8 cellular contexts compared by ENCODE assay signal in the genomic region with DNA sequence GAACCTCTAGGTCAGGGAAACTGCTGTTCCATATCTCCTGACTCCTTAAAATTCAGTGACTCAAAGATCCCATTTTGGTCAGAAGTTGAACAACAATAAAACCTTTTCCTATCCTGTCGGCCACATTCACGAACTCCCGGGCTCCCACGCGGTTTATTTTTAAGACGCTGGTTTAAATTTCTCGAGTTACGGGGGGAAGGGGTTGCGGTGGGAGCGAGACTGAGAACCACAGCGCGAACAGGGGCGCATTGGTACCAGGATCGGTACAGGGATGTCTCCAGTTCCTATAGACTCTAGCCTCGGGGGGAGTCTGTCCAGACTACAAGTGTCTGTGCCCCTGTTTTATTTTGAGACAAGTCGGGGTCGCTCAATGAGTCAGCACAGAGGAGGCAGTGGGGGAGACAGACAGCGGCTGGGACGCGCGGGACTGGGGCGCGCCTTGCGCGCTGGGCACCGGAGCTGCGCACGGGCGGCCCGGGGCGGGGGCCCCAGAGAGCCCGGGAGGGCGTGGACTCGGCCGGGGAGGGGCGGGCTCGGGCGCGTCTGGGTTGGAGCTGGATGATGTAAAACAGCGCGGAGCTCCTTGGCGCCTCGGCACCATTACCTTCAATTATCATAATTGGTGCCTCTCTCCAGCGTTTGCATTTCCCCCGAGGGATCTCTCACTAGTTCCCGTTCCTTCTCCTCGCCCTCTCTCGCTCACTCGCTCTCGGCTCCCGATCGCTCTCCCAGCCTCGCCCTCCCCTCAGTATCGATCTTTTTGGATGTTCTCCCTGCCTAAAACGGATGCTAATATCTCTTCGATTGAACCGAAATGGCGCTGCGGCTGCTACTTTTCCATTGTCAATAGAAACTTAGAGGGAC. TPM values are rescaled to one million over a fixed set of nuclear protein-coding genes. Genes with fewer than 3 reads are reported as not detected.
DNase-seq lines count a peak whose midpoint lies in the region; ATAC-seq and TF ChIP-seq lines count a peak whose summit lies in the region.

No MANE protein-coding gene starts in this region.

- H3K27ac Mint-ChIP-seq in CD4-positive, alpha-beta T cell, result no peak overlapping the region
- peak overlapping the region in 2 of 10 donors; percentile 26 to 67 for H3K27ac Mint-ChIP-seq in naive thymus-derived CD8-positive, alpha-beta T cell

- no peak overlapping the region for H3K27ac ChIP-seq in CD4-positive, alpha-beta T cell (ENCODE audit: low read depth, low read length)
- H3K27ac ChIP-seq in MM.1S (ENCODE audit: low read length) (no peak overlapping the region), tibial nerve (peak overlapping the region in 1 of 4 donors; percentile 29)

- H3K4me1 ChIP-seq in MM.1S (ENCODE audit: low read length) (no peaks in the 10 kb centered on the region), tibial nerve (peaks cover 0 to 19% (median 3%) of the 10 kb centered on the region in 4 donors)

- H3K9ac ChIP-seq in MM.1S (ENCODE audit: low read length), result no peak overlapping the region

- no peaks in the 10 kb centered on the region for H3K9me3 ChIP-seq in CD4-positive, alpha-beta T cell (ENCODE audit: control insufficient read depth, low read length)
- H3K9me3 ChIP-seq in MM.1S (replicated peaks; ENCODE audit: insufficient read depth, low read length) (no peaks in the 10 kb centered on the region), tibial nerve (no peaks in the 10 kb centered on the region)

- TF ChIP-seq EP300 in tibial nerve (IDR thresholded peaks at IDR 0.05), result no peak

- peak in 3 of 10 experiments; percentile 16 to 58 (median 35) for DNase-seq in CD4-positive, alpha-beta T cell
- DNase-seq in MM.1S, result no peak
- peak; percentile 73 for DNase-seq in activated CD8-positive, alpha-beta memory T cell treated with anti-CD3 and anti-CD28 coated beads for 24 hours
- peak in 6 of 10 donors; percentile 13 to 32 (median 24) for DNase-seq in naive thymus-derived CD8-positive, alpha-beta T cell
- DNase-seq in tibial nerve (ENCODE audit: low spot score in 2 of 2), result peak; percentile 40 to 45
- no peak for DNase-seq in HCEC 1CT

- H3K36me3 Mint-ChIP-seq in CD4-positive, alpha-beta T cell (ENCODE audit: low read depth), result no peaks in the 10 kb centered on the region
- no peaks in the 10 kb centered on the region for H3K36me3 Mint-ChIP-seq in naive thymus-derived CD8-positive, alpha-beta T cell

- POLR2A ChIA-PET in CD4-positive, alpha-beta T cell (lab: Charles Lee), result no interaction called here
- POLR2A ChIA-PET in naive thymus-derived CD8-positive, alpha-beta T cell (lab: Charles Lee), result no interaction called here

- no peak for TF ChIP-seq POLR2A in tibial nerve (IDR thresholded peaks at IDR 0.05)

- peaks cover 89% of the 10 kb centered on the region for H3K27me3 Mint-ChIP-seq in CD4-positive, alpha-beta T cell
- peaks cover 42 to 87% (median 68%) of the 10 kb centered on the region in 5 donors for H3K27me3 Mint-ChIP-seq in naive thymus-derived CD8-positive, alpha-beta T cell

- peak; percentile 67 for ATAC-seq in CD4-positive, alpha-beta T cell (ENCODE audit: poor library complexity)
- ATAC-seq in esophagus mucosa (peak; percentile 91), GM21367 (IDR thresholded peaks at IDR 0.05; ENCODE audit: unreplicated experiment) (no peak)
- peak; percentile 66 to 79 for ATAC-seq in naive thymus-derived CD8-positive, alpha-beta T cell

- no peaks in the 10 kb centered on the region for H3K9me3 Mint-ChIP-seq in CD4-positive, alpha-beta T cell
- H3K9me3 Mint-ChIP-seq in naive thymus-derived CD8-positive, alpha-beta T cell, result peaks cover 0 to 9% (median 0%) of the 10 kb centered on the region in 9 donors

- H4K20me1 ChIP-seq in MM.1S (ENCODE audit: insufficient read depth, low read length), result no peaks in the 10 kb centered on the region

- H3K4me2 ChIP-seq in MM.1S (ENCODE audit: low read depth, low read length), result peak overlapping the region; percentile 38; the same call in 1 of the 2 replicates

- H3K36me3 ChIP-seq in MM.1S (replicated peaks; ENCODE audit: insufficient read depth, low read length), result no peaks in the 10 kb centered on the region
- no peaks in the 10 kb centered on the region for H3K36me3 ChIP-seq in tibial nerve

- H3K79me2 ChIP-seq in MM.1S (ENCODE audit: low read length), result no peaks in the 10 kb centered on the region

- TF ChIP-seq CTCF in CD4-positive, alpha-beta T cell (IDR thresholded peaks at IDR 0.05), result no peak
- TF ChIP-seq CTCF in MM.1S (IDR thresholded peaks at IDR 0.05; ENCODE audit: low read length), result no peak
- TF ChIP-seq CTCF in tibial nerve (IDR thresholded peaks at IDR 0.05), result no peak

- H3K4me3 ChIP-seq in MM.1S (ENCODE audit: low read length) (no peak overlapping the region; the same call in 1 of the 2 replicates), tibial nerve (peak overlapping the region; percentile 23 to 46 (median 32))

- peaks cover 73% of the 10 kb centered on the region for H3K27me3 ChIP-seq in CD4-positive, alpha-beta T cell (ENCODE audit: control insufficient read depth, insufficient read depth, low read length)
- H3K27me3 ChIP-seq in MM.1S (replicated peaks; ENCODE audit: insufficient read depth, low read length) (0 out of 2 replicates have a peak, but pooled peaks cover 7% of the 10 kb centered on the region), tibial nerve (peaks cover 0 to 29% of the 10 kb centered on the region in 2 donors)

- H3K4me3 Mint-ChIP-seq in CD4-positive, alpha-beta T cell, result peak overlapping the region; percentile 43
- H3K4me3 Mint-ChIP-seq in naive thymus-derived CD8-positive, alpha-beta T cell, result peak overlapping the region; percentile 43 to 84 (median 74)

- H3F3A ChIP-seq in MM.1S (ENCODE audit: insufficient read depth, low read length), result no peaks in the 10 kb centered on the region

- WGBS in tibial nerve, 2 donors, result 1 to 2% methylated on average over 48 to 58 of the region's 59 CpGs

- CTCF ChIA-PET in CD4-positive, alpha-beta T cell (lab: Charles Lee), result interaction anchor here (1.5 kb wide), 1 partner anchor 9 kb away, joined by 3 read pairs; a partner anchor contains a TSS

- H2AFZ ChIP-seq in MM.1S (ENCODE audit: low read length), result no peak overlapping the region

- intact Hi-C loops in CD4-positive, alpha-beta T cell (cut with DNase I, micrococcal nuclease), result loop anchor here in 1 of 2 experiments (10.0 kb wide), 2 partner anchors 234 to 716 kb away; no protein-coding TSS in a partner anchor

- H3K9me2 ChIP-seq in MM.1S (replicated peaks; ENCODE audit: insufficient read depth, low read length), result no peaks in the 10 kb centered on the region

- H3K4me1 Mint-ChIP-seq in CD4-positive, alpha-beta T cell (ENCODE audit: low read depth), result peaks cover 16% of the 10 kb centered on the region
- peaks cover 10 to 22% (median 10%) of the 10 kb centered on the region in 4 donors for H3K4me1 Mint-ChIP-seq in naive thymus-derived CD8-positive, alpha-beta T cell

RNA-seq across cellular contexts. Expression of a gene that starts 8.7 kb away (rescaled TPM):
- 1 to 10 TPM; 2.5 to 2.9 TPM for total RNA-seq in CD4-positive, alpha-beta T cell
- total RNA-seq in esophagus mucosa (6.5 TPM), tibial nerve (10 to 100 TPM in 3 of 4 donors, 1 to 10 TPM in 1; 8.8 to 16.7 (median 12.8) TPM)
- under 1 TPM in 1 of 2 experiments, not detected in 1; 0.19 TPM for total RNA-seq in naive thymus-derived CD8-positive, alpha-beta T cell
- polyA plus RNA-seq in naive thymus-derived CD8-positive, alpha-beta T cell, result not detected

Comparison
In these comparisons a context has a peak if more than half of its experiments do, and no peak if none do; other contexts are left out.
1. DNase-seq: peak in activated CD8-positive, alpha-beta memory T cell treated with anti-CD3 and anti-CD28 coated beads for 24 hours (single experiment), naive thymus-derived CD8-positive, alpha-beta T cell (6 of 10) and tibial nerve (2 of 2); none in MM.1S (single experiment) and HCEC 1CT (single experiment).